Comparison of ENCODE assay signal across 10 cellular contexts in the genomic region with DNA sequence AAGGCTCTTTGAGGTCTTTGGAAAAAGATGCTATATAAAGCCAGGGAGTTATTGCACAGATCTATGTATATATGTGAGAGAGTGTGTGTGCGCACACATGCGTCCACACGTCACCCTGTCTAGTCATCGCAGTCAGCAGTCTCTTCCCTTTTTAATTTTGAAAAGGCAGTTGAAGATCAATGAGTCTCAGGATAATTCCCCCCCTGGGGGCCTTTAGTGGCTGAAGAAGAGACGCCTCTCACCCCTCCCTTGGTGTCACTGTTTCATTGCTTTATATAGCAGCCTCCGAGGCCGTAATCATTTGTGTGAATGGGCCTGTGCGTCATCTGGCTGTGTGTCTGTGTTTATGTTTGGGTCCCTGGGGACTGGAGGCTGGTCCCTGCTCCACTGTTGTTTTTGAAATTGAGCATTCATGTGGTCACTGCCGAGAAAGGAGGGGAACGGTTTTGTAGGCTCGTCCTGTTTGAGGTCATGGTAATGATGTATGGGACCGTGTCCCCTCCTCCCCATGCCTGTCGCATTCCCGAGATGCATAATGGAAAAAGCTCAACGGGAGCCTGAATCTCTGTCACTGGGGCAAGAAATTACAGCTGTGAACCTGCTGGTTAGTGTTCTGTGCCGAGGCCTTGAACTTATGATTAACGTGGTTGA.
DNase-seq lines count a peak whose midpoint lies in the region; ATAC-seq and TF ChIP-seq lines count a peak whose summit lies in the region.
"Had no signal": no experiment of that assay in that cellular context is flagged by ENCODE, and none has a peak within 500 bp of the region (broad histone marks: within the 10 kb centered on the region; RNA-seq: fewer than 3 reads in every experiment).

No MANE protein-coding gene starts in this region.

- H2AFZ ChIP-seq in OCI-LY7 (ENCODE audit: low read length) = no peak overlapping the region

- peak overlapping the region; percentile 38; the same call in 1 of the 2 replicates for H3K4me2 ChIP-seq in OCI-LY7 (ENCODE audit: low read length)

- no peak overlapping the region for H3K4me3 Mint-ChIP-seq in CD4-positive, alpha-beta memory T cell
- H3K4me3 Mint-ChIP-seq: activated T-cell treated with anti-CD3 and anti-CD28 coated beads, Interleukin-2, amount 50 U/mL, for 72 hours had no signal

- peaks cover 0 to 12% (median 8%) of the 10 kb centered on the region in 4 donors for H3K4me1 Mint-ChIP-seq in CD4-positive, alpha-beta memory T cell

- H3K79me2 ChIP-seq in OCI-LY7 (ENCODE audit: insufficient read depth, low read depth, low read length) = no peaks in the 10 kb centered on the region

- H3K27me3 Mint-ChIP-seq in CD4-positive, alpha-beta memory T cell = no peaks in the 10 kb centered on the region

- BruUV-seq in OCI-LY7 (replicated peaks; lab: Mats Ljungman, UMichigan) = no TSS peak

- intact Hi-C loops in OCI-LY7 (cut with micrococcal nuclease; ENCODE audit: unreplicated experiment) = no loop called here
- intact Hi-C loops in CD4-positive, alpha-beta memory T cell (cut with micrococcal nuclease) = no loop called here

- no peaks in the 10 kb centered on the region for H3K9me3 ChIP-seq in OCI-LY7 (ENCODE audit: low read length)
- no peaks in the 10 kb centered on the region for H3K9me3 ChIP-seq in CD4-positive, alpha-beta memory T cell (ENCODE audit: control insufficient read depth in 1 of 2, low read length in 2 of 2)

- H3K9me2 ChIP-seq in OCI-LY7 (ENCODE audit: insufficient read depth, low read length) = no peaks in the 10 kb centered on the region

- H4K20me1 ChIP-seq in OCI-LY7 (ENCODE audit: insufficient read depth, low read length) = no peaks in the 10 kb centered on the region

- H3K9me3 Mint-ChIP-seq in CD4-positive, alpha-beta memory T cell = peaks cover 0 to 5% (median 0%) of the 10 kb centered on the region in 8 donors
- H3K9me3 Mint-ChIP-seq: activated T-cell treated with anti-CD3 and anti-CD28 coated beads, Interleukin-2, amount 50 U/mL, for 72 hours had no signal

- CTCF ChIA-PET in OCI-LY7 (lab: Charles Lee; ENCODE audit: unreplicated experiment) = no interaction called here
- CTCF ChIA-PET in CD4-positive, alpha-beta memory T cell (lab: Charles Lee; ENCODE audit: partially characterized antibody) = no interaction called here

- ATAC-seq in HG02678 (IDR thresholded peaks at IDR 0.05; ENCODE audit: unreplicated experiment) = no peak
- ATAC-seq: activated T-cell treated with anti-CD3 and anti-CD28 coated beads, Interleukin-2, amount 50 U/mL, for 72 hours had no signal

- H3K36me3 ChIP-seq in OCI-LY7 (ENCODE audit: insufficient read depth, low read length) = no peaks in the 10 kb centered on the region; the same call in 1 of the 2 replicates
- H3K36me3 ChIP-seq in CD4-positive, alpha-beta memory T cell (ENCODE audit: insufficient read depth, low read length) = no peaks in the 10 kb centered on the region

- peak overlapping the region in 1 of 7 donors; percentile 44 for H3K27ac Mint-ChIP-seq in CD4-positive, alpha-beta memory T cell

- no peak overlapping the region for H3K4me3 ChIP-seq in OCI-LY7 (ENCODE audit: low read depth, low read length, poor library complexity, severe bottlenecking)
- no peak overlapping the region for H3K4me3 ChIP-seq in CD4-positive, alpha-beta memory T cell (ENCODE audit: low read length in 2 of 2)

- POLR2A ChIA-PET in OCI-LY7 (lab: Charles Lee) = interaction anchor here (0.7 kb wide), 1 partner anchor 236 kb away, joined by 3 read pairs; no protein-coding TSS in a partner anchor
- POLR2A ChIA-PET in CD4-positive, alpha-beta memory T cell (lab: Charles Lee; ENCODE audit: partially characterized antibody) = no interaction called here

- peaks cover 11 to 14% of the 10 kb centered on the region in 2 donors for H3K36me3 Mint-ChIP-seq in CD4-positive, alpha-beta memory T cell

- H3K27me3 ChIP-seq in CD4-positive, alpha-beta memory T cell (ENCODE audit: insufficient read depth, low read length) = no peaks in the 10 kb centered on the region

- peak; percentile 95 for DNase-seq in H4 (ENCODE audit: low spot score)
- DNase-seq in OCI-LY7 (ENCODE audit: low spot score) = no peak
- peak; percentile 14 for DNase-seq in fibroblast of the conjunctiva (ENCODE audit: low read depth)
- peak; percentile 14 for DNase-seq in renal cortical epithelial cell (ENCODE audit: low read depth)
- no peak for DNase-seq in NCI-H1694 treated with DMSO at 0.1 percent for 48 hours (lab: John Stamatoyannopoulos, UW)
- no peak for DNase-seq in DMS79 (lab: John Stamatoyannopoulos, UW)
- DNase-seq in CD4-positive, alpha-beta memory T cell = no peak
- DNase-seq: activated T-cell treated with anti-CD3 and anti-CD28 coated beads, Interleukin-2, amount 50 U/mL, for 72 hours; MM.1S had no signal

- no peak overlapping the region for H3K27ac ChIP-seq in OCI-LY7 (ENCODE audit: low read depth, low read length, poor library complexity, severe bottlenecking)
- H3K27ac ChIP-seq in CD4-positive, alpha-beta memory T cell (ENCODE audit: low read depth, low read length) = no peak overlapping the region

- peaks cover 9% of the 10 kb centered on the region for H3K4me1 ChIP-seq in OCI-LY7 (ENCODE audit: insufficient read depth, low read length, poor library complexity, severe bottlenecking)
- no peaks in the 10 kb centered on the region for H3K4me1 ChIP-seq in CD4-positive, alpha-beta memory T cell (ENCODE audit: insufficient read depth, low read length)

- no peak for TF ChIP-seq CTCF in OCI-LY7 (conservative IDR thresholded peaks at IDR 0.05; ENCODE audit: low read length)

Comparison
In these comparisons a context has a peak if more than half of its experiments do, and no peak if none do; other contexts are left out.
1. DNase-seq: peak in H4 (single experiment), fibroblast of the conjunctiva (single experiment) and renal cortical epithelial cell (single experiment); none in OCI-LY7 (single experiment), NCI-H1694 treated with DMSO at 0.1 percent for 48 hours (single experiment), DMS79 (single experiment) and CD4-positive, alpha-beta memory T cell (0 of 5).